ENCODE assay signal across 10 cellular contexts in the genomic region with DNA sequence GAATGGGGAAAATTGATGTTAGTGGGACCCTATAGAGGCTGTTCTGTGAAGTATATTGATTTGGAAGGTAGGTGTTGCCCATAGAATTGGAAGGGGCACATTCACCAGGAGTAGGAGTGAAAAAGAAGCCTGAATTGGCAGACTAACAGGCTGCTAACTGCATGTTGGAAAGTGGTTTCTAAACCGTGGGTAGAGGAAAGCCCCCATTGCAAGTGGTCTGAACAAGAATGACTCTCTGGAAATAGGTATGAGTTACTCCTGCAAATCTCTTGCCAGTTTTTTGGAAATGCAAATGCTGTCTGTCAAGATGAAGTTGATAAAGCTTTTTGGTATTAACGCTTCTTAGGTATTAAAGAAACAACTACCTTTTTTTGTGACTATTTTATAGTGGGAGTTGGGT. TPM values are rescaled to one million over a fixed set of nuclear protein-coding genes. Genes with fewer than 3 reads are reported as not detected.
DNase-seq lines count a peak whose midpoint lies in the region; ATAC-seq, FAIRE-seq and TF ChIP-seq lines count a peak whose summit lies in the region.
"Had no signal": no experiment of that assay in that cellular context is flagged by ENCODE, and none has a peak within 500 bp of the region (broad histone marks: within the 10 kb centered on the region; RNA-seq: fewer than 3 reads in every experiment).

No MANE protein-coding gene starts in this region.

- CTCF ChIA-PET in K562 (lab: Yijun Ruan, JAX; ENCODE audit: low intra/inter-chr PET ratio) = no interaction called here

- H3K4me2 ChIP-seq in K562 (ENCODE audit: insufficient read depth, low read length) (no peak overlapping the region), osteoblast (ENCODE audit: insufficient read depth, low read length) (no peak overlapping the region)

- TF ChIP-seq RAD21 in K562 (CRISPR knock-in tag; conservative IDR thresholded peaks at IDR 0.05 in 1 of 2, IDR thresholded peaks at IDR 0.05 in 1 of 2) = no peak

- peak overlapping the region in 1 of 2 experiments; percentile 61; a peak in 1 of 4 replicates for H3K9ac ChIP-seq in K562 (ENCODE audit: insufficient read depth in 1 of 2, low read depth in 2 of 2, low read length in 2 of 2)

- ATAC-seq in HG02798 (IDR thresholded peaks at IDR 0.05; ENCODE audit: poor library complexity, unreplicated experiment) (peak; percentile 17), K562 (no peak), mucosa of descending colon (no peak), GM19467 (IDR thresholded peaks at IDR 0.05; ENCODE audit: unreplicated experiment) (no peak)
- ATAC-seq: body of pancreas had no signal

- intact Hi-C loops in K562 (cut with micrococcal nuclease) (loop anchor here (2.0 to 10.0 kb wide), 4 partner anchors 58 to 604 kb away; a partner anchor contains a TSS), mucosa of descending colon (cut with DNase I, micrococcal nuclease) (no loop called here)

- H4K20me1 ChIP-seq in K562 (replicated peaks; ENCODE audit: control insufficient read depth, insufficient read depth, low read length) = no peaks in the 10 kb centered on the region
- H4K20me1 ChIP-seq in osteoblast (ENCODE audit: insufficient read depth, low read length) = peaks cover 8% of the 10 kb centered on the region

- TF ChIP-seq EP300 in K562 (IDR thresholded peaks at IDR 0.05; ENCODE audit: low read length) = no peak

- POLR2A ChIA-PET in K562 (lab: Yijun Ruan, JAX) = interaction anchor here (0.7 to 3.6 kb wide), 6 partner anchors 8 to 108 kb away, joined by 3 to 11 read pairs (median 4); a partner anchor contains a TSS

- 64% methylated on average over 2 of the region's 2 CpGs for WGBS in K562 (ENCODE audit: insufficient coverage, low coverage, missing lambda C conversion rate)

- peaks cover 25 to 27% of the 10 kb centered on the region in 2 experiments; a peak in 4 of 5 replicates for H3K4me1 ChIP-seq in K562 (replicated peaks in 1 of 2; ENCODE audit: control insufficient read depth in 2 of 2, insufficient read depth in 2 of 2, low read length in 2 of 2)
- peaks cover 14% of the 10 kb centered on the region for H3K4me1 ChIP-seq in osteoblast (ENCODE audit: insufficient read depth, low read length)
- peaks cover 35% of the 10 kb centered on the region for H3K4me1 ChIP-seq in mucosa of descending colon (ENCODE audit: low read depth)

- TF ChIP-seq POLR2A in K562 (conservative IDR thresholded peaks at IDR 0.05) = no peak

- peak; percentile 43 for DNase-seq in G401 (ENCODE audit: low spot score)
- DNase-seq in K562 (ENCODE audit: extremely low read depth in 1 of 4, low spot score in 3 of 4) = no peak
- DNase-seq in osteoblast (ENCODE audit: insufficient read length, low spot score, missing footprints) = peak; percentile 21
- DNase-seq in NCI-H748 (lab: John Stamatoyannopoulos, UW; ENCODE audit: unreplicated experiment) = no peak
- no peak for DNase-seq in mucosa of descending colon
- no peak for DNase-seq in iPS-NIHi7 (ENCODE audit: extremely low spot score)
- DNase-seq: body of pancreas, GDM1 had no signal

- H3K9me1 ChIP-seq in K562 (ENCODE audit: control insufficient read depth, insufficient read depth, low read length) = no peaks in the 10 kb centered on the region

- no TSS peak for BruUV-seq in K562 (replicated peaks; lab: Mats Ljungman, UMichigan)

- FAIRE-seq in K562 (lab: Jason Lieb, UNC) = no peak

- H3K27ac ChIP-seq in K562 (ENCODE audit: extremely low read depth, low read depth, low read length) = no peak overlapping the region
- no peak overlapping the region for H3K27ac ChIP-seq in osteoblast (ENCODE audit: low read depth, low read length)

- no peaks in the 10 kb centered on the region for H3K9me3 ChIP-seq in K562 (replicated peaks; ENCODE audit: control insufficient read depth, insufficient read depth, low read depth, low read length)
- H3K9me3 ChIP-seq in osteoblast (ENCODE audit: low read depth, low read length) = no peaks in the 10 kb centered on the region
- H3K9me3 ChIP-seq in mucosa of descending colon = no peaks in the 10 kb centered on the region
- H3K9me3 ChIP-seq: body of pancreas had no signal

- H3K27me3 ChIP-seq in K562 (ENCODE audit: control insufficient read depth in 2 of 2, insufficient read depth in 2 of 2, low read length in 2 of 2) (no peaks in the 10 kb centered on the region), osteoblast (ENCODE audit: insufficient read depth, low read length) (no peaks in the 10 kb centered on the region)
- H3K27me3 ChIP-seq: body of pancreas had no signal

- H2AFZ ChIP-seq in K562 (ENCODE audit: low read depth, low read length) (no peak overlapping the region), osteoblast (ENCODE audit: low read length) (no peak overlapping the region)

- peaks cover 78% of the 10 kb centered on the region for H3K79me2 ChIP-seq in K562 (ENCODE audit: control insufficient read depth, insufficient read depth, low read length)
- peaks cover 47% of the 10 kb centered on the region for H3K79me2 ChIP-seq in osteoblast (ENCODE audit: insufficient read depth, low read length)

- peaks cover 53% of the 10 kb centered on the region for H3K36me3 ChIP-seq in K562 (ENCODE audit: control insufficient read depth, insufficient read depth, low read length)
- H3K36me3 ChIP-seq in osteoblast (ENCODE audit: insufficient read depth, low read length) = peaks cover 9% of the 10 kb centered on the region
- H3K36me3 ChIP-seq in mucosa of descending colon (ENCODE audit: low read depth) = no peaks in the 10 kb centered on the region

- no peak for TF ChIP-seq CTCF in K562 (IDR thresholded peaks at IDR 0.05 in 2 of 3, conservative IDR thresholded peaks at IDR 0.05 in 1 of 3; ENCODE audit: insufficient read depth in 2 of 3, low read depth in 1 of 3, low read length in 3 of 3)
- no peak for TF ChIP-seq CTCF in osteoblast (IDR thresholded peaks at IDR 0.05; ENCODE audit: extremely low read depth, low read depth, low read length)
- TF ChIP-seq CTCF in mucosa of descending colon (IDR thresholded peaks at IDR 0.05) = no peak

- H3K4me3 ChIP-seq in K562 = no peak overlapping the region
- no peak overlapping the region for H3K4me3 ChIP-seq in osteoblast (ENCODE audit: insufficient read depth, low read length)
- no peak overlapping the region for H3K4me3 ChIP-seq in mucosa of descending colon
- H3K4me3 ChIP-seq: body of pancreas had no signal

- in situ Hi-C loops in G401 (cut with HindIII; ENCODE audit: low sequenced_read_pairs) = no loop called here
- in situ Hi-C loops in K562 (cut with MboI) = no loop called here

TF ChIP-seq in K562, 482 proteins besides CTCF, POLR2A, EP300 and RAD21:
- TF ChIP-seq PTBP1 (IDR thresholded peaks at IDR 0.05; ENCODE audit: low read depth, low read length) = no peak
- TF ChIP-seq ARHGAP35 (IDR thresholded peaks at IDR 0.05; ENCODE audit: partially characterized antibody) = no peak
- no peak for TF ChIP-seq NONO (IDR thresholded peaks at IDR 0.05; ENCODE audit: low read depth in 2 of 2, low read length in 1 of 2)
- TF ChIP-seq, protein P1, sequence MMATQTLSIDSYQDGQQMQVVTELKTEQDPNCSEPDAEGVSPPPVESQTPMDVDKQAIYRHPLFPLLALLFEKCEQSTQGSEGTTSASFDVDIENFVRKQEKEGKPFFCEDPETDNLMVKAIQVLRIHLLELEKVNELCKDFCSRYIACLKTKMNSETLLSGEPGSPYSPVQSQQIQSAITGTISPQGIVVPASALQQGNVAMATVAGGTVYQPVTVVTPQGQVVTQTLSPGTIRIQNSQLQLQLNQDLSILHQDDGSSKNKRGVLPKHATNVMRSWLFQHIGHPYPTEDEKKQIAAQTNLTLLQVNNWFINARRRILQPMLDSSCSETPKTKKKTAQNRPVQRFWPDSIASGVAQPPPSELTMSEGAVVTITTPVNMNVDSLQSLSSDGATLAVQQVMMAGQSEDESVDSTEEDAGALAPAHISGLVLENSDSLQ (IDR thresholded peaks at IDR 0.05) = peak; percentile 68
- no peak for TF ChIP-seq C11orf30 (IDR thresholded peaks at IDR 0.05; ENCODE audit: low read depth)

RNA-seq across cellular contexts. Expression of a gene that starts 3.5 kb away (rescaled TPM):
- total RNA-seq in G401 (2014; rRNA removed; shearing (Covaris generic)) = 121 and 174 TPM in 2 replicates
- 59.3 and 94.2 TPM in 2 replicates for total RNA-seq in K562 (2011; cell fraction: chromatin; rRNA removed; ENCODE audit: low replicate concordance)
- 39.5 and 49.5 TPM in 2 replicates for total RNA-seq in K562 (2011; cell fraction: nucleolus; rRNA removed)
- 66.1 and 98.5 TPM in 2 replicates for total RNA-seq in K562 (2011; cell fraction: nucleoplasm; rRNA removed)
- 55.5 and 74.2 TPM in 2 replicates for total RNA-seq in K562 (2014; rRNA removed)
- total RNA-seq in K562 (2014; rRNA removed; fragmentation: Illumina TruSeq; extraction: Trizol) = 214 and 237 TPM in 2 replicates
- total RNA-seq in K562 (2015; rRNA removed; fragmentation: Illumina TruSeq; extraction: Trizol) = 171 and 177 TPM in 2 replicates
- 127 and 131 TPM in 2 replicates for total RNA-seq in K562 (2021)
- polyA plus RNA-seq in K562 (2011; rRNA removed) = 227 and 294 TPM in 2 replicates
- polyA plus RNA-seq in K562 (2011; cell fraction: cytosol; rRNA removed) = 68.6 and 143 TPM in 2 replicates
- polyA plus RNA-seq in K562 (2011; cell fraction: nucleus; rRNA removed) = 73.0 and 113 TPM in 2 replicates
- 185 and 202 TPM in 2 replicates for polyA plus RNA-seq in K562 (2012)
- polyA plus RNA-seq in K562 (2014; fragmentation: Illumina TruSeq; extraction: Trizol) = 217 and 240 TPM in 2 replicates
- 10 to 100 TPM; 54.4 to 63.8 TPM for polyA plus RNA-seq in K562 (2014; fragmentation: Nextera tagmentation; extraction: Ambion mirVana)
- polyA plus RNA-seq in K562 (2014; rRNA removed) = 162 and 165 TPM in 2 replicates
- polyA minus RNA-seq in K562 (2011; rRNA and poly(A)+ RNA removed) = 91.1 and 111 TPM in 2 replicates
- 54.7 and 66.0 TPM in 2 replicates for polyA minus RNA-seq in K562 (2011; cell fraction: cytosol; rRNA and poly(A)+ RNA removed)
- 41.9 and 97.3 TPM in 2 replicates for polyA minus RNA-seq in K562 (2011; cell fraction: nucleus; rRNA and poly(A)+ RNA removed)
- 89.0 and 98.1 TPM in 2 replicates for total RNA-seq in osteoblast
- 100 to 1,000 TPM in 1 of 3 donors, 10 to 100 TPM in 2; 84.7 to 111 (median 86.8) TPM for total RNA-seq in mucosa of descending colon

Comparison
In these comparisons a context has a peak if more than half of its experiments do, and no peak if none do; other contexts are left out.
1. DNase-seq: peak in G401 (single experiment) and osteoblast (single experiment); none in K562 (0 of 4), NCI-H748 (single experiment), mucosa of descending colon (0 of 3) and iPS-NIHi7 (single experiment).